ENCODE assay signal across 1 cellular context in genomic region chr17:74873036-74873873, GRCh38.
TF ChIP-seq lines count a peak whose summit lies in the region.

No MANE protein-coding gene starts in this region.

TF ChIP-seq in WTC11, 78 proteins besides CTCF, POLR2A, EP300 and RAD21 (continued from another document):
- TF ChIP-seq, protein P1, sequence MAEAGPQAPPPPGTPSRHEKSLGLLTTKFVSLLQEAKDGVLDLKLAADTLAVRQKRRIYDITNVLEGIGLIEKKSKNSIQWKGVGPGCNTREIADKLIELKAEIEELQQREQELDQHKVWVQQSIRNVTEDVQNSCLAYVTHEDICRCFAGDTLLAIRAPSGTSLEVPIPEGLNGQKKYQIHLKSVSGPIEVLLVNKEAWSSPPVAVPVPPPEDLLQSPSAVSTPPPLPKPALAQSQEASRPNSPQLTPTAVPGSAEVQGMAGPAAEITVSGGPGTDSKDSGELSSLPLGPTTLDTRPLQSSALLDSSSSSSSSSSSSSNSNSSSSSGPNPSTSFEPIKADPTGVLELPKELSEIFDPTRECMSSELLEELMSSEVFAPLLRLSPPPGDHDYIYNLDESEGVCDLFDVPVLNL (CRISPR knock-in tag; IDR thresholded peaks at IDR 0.05; ENCODE audit: borderline replicate concordance, low read depth), result peak; percentile 69; the same call in 1 of the 2 replicates
- TF ChIP-seq CREM (CRISPR knock-in tag; IDR thresholded peaks at IDR 0.05) (peak; percentile 97), KAT7 (CRISPR knock-in tag; IDR thresholded peaks at IDR 0.05; ENCODE audit: borderline replicate concordance) (no peak), GABPB1 (CRISPR knock-in tag; IDR thresholded peaks at IDR 0.05) (peak; percentile 83), ZNF671 (CRISPR knock-in tag; IDR thresholded peaks at IDR 0.05) (peak; percentile 54; the same call in 1 of the 2 replicates), TEAD1 (CRISPR knock-in tag; IDR thresholded peaks at IDR 0.05) (peak; percentile 69; the same call in 1 of the 2 replicates), MAX (CRISPR knock-in tag; IDR thresholded peaks at IDR 0.05) (peak; percentile 41; the same call in 1 of the 2 replicates), USF1 (CRISPR knock-in tag; IDR thresholded peaks at IDR 0.05) (peak; percentile 97), NFYB (CRISPR knock-in tag; conservative IDR thresholded peaks at IDR 0.05; ENCODE audit: low read depth) (peak; percentile 86), E2F5 (CRISPR knock-in tag; IDR thresholded peaks at IDR 0.05) (peak; percentile 96)
- TF ChIP-seq, protein P2, sequence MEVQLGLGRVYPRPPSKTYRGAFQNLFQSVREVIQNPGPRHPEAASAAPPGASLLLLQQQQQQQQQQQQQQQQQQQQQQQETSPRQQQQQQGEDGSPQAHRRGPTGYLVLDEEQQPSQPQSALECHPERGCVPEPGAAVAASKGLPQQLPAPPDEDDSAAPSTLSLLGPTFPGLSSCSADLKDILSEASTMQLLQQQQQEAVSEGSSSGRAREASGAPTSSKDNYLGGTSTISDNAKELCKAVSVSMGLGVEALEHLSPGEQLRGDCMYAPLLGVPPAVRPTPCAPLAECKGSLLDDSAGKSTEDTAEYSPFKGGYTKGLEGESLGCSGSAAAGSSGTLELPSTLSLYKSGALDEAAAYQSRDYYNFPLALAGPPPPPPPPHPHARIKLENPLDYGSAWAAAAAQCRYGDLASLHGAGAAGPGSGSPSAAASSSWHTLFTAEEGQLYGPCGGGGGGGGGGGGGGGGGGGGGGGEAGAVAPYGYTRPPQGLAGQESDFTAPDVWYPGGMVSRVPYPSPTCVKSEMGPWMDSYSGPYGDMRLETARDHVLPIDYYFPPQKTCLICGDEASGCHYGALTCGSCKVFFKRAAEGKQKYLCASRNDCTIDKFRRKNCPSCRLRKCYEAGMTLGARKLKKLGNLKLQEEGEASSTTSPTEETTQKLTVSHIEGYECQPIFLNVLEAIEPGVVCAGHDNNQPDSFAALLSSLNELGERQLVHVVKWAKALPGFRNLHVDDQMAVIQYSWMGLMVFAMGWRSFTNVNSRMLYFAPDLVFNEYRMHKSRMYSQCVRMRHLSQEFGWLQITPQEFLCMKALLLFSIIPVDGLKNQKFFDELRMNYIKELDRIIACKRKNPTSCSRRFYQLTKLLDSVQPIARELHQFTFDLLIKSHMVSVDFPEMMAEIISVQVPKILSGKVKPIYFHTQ (CRISPR knock-in tag; IDR thresholded peaks at IDR 0.05), result peak; percentile 58; the same call in 1 of the 2 replicates
